ENCODE assay signal across 8 cellular contexts in genomic region chr12:55730447-55730820, GRCh38. TPM values are rescaled to one million over a fixed set of nuclear protein-coding genes. Genes with fewer than 3 reads are reported as not detected.
A peak's percentile ranks its signal among the peaks of the same experiment; 100 is the strongest.
DNase-seq lines count a peak whose midpoint lies in the region; ATAC-seq, FAIRE-seq and TF ChIP-seq lines count a peak whose summit lies in the region.

No MANE protein-coding gene starts in this region.

- WGBS in A549 (ENCODE audit: missing lambda C conversion rate): 80% methylated on average over 3 of the region's 3 CpGs

- peak overlapping the region; percentile 97; a peak in 5 of 6 replicates for H3K27ac ChIP-seq in A549
- H3K27ac ChIP-seq in HUES48 (ENCODE audit: low read depth, low read length): peak overlapping the region; percentile 97
- peak overlapping the region; percentile 96 to 98 for H3K27ac ChIP-seq in breast epithelium

- POLR2A ChIA-PET in A549 (lab: Yijun Ruan, JAX): interaction anchor here (1.1 to 2.4 kb wide), 4 partner anchors 8 to 197 kb away, joined by 3 to 18 read pairs (median 9); partner anchors contain the start of genes ORMDL2, PYM1, RDH5 and SARNP

- no peak overlapping the region; the same call in 1 of the 2 replicates for H3K9ac ChIP-seq in HUES48 (ENCODE audit: low read depth, low read length)
- H3K9ac ChIP-seq in mucosa of stomach (ENCODE audit: low read length): peak overlapping the region; percentile 97

- H3K4me1 ChIP-seq in A549 (peaks cover 23% of the 10 kb centered on the region), HUES48 (ENCODE audit: control insufficient read depth, insufficient read depth, low read length) (peaks cover 19% of the 10 kb centered on the region), breast epithelium (peaks cover 9 to 13% of the 10 kb centered on the region in 2 donors), mucosa of stomach (ENCODE audit: control insufficient read depth, insufficient read depth, low read length) (peaks cover 42% of the 10 kb centered on the region)

- no peak for FAIRE-seq in A549 (lab: Jason Lieb, UNC)

- no peak for DNase-seq in A549 (ENCODE audit: low read depth in 1 of 2, low spot score in 1 of 2)
- no peak for DNase-seq in breast epithelium (ENCODE audit: low spot score in 2 of 2)
- DNase-seq in T1000 (lab: John Stamatoyannopoulos, UW): no peak
- DNase-seq in GM13977 (ENCODE audit: low spot score): no peak

- TF ChIP-seq CTCF in A549 (IDR thresholded peaks at IDR 0.05) (no peak), breast epithelium (IDR thresholded peaks at IDR 0.05) (no peak), GM13977 (IDR thresholded peaks at IDR 0.05; ENCODE audit: extremely low read depth, insufficient read depth, missing control alignments) (no peak)

- H3K27me3 ChIP-seq in HUES48 (ENCODE audit: control insufficient read depth, insufficient read depth, low read length) (no peaks in the 10 kb centered on the region), breast epithelium (no peaks in the 10 kb centered on the region), mucosa of stomach (ENCODE audit: control insufficient read depth, insufficient read depth, low read length) (no peaks in the 10 kb centered on the region)

- no peak for TF ChIP-seq RAD21 in A549 (conservative IDR thresholded peaks at IDR 0.05 in 1 of 2, IDR thresholded peaks at IDR 0.05 in 1 of 2)

- ATAC-seq in A549: no peak
- ATAC-seq in GM21576 (IDR thresholded peaks at IDR 0.05; ENCODE audit: unreplicated experiment): no peak
- ATAC-seq in GM18517 (IDR thresholded peaks at IDR 0.05; ENCODE audit: unreplicated experiment): no peak

- H3K36me3 ChIP-seq in HUES48 (ENCODE audit: control insufficient read depth, insufficient read depth, low read length): peaks cover 17% of the 10 kb centered on the region
- no peaks in the 10 kb centered on the region for H3K36me3 ChIP-seq in breast epithelium
- H3K36me3 ChIP-seq in mucosa of stomach (ENCODE audit: control insufficient read depth, insufficient read depth, low read length): peaks cover 16% of the 10 kb centered on the region

- H3K4me3 ChIP-seq in A549 (peak overlapping the region; percentile 76), HUES48 (ENCODE audit: low read depth, low read length) (peak overlapping the region; percentile 94), breast epithelium (peak overlapping the region; percentile 75 to 89 (median 87)), mucosa of stomach (ENCODE audit: low read length) (peak overlapping the region; percentile 99)

- intact Hi-C loops in breast epithelium (cut with DNase I; ENCODE audit: low total_unique reads): no loop called here

- peak overlapping the region; percentile 98 for H3K4me2 ChIP-seq in A549

- CTCF ChIA-PET in A549 (lab: Yijun Ruan, JAX): interaction anchor here (1.1 to 3.9 kb wide), 5 partner anchors 8 to 46 kb away, joined by 3 to 58 read pairs (median 6); partner anchors contain the start of genes GDF11 and RDH5

- TF ChIP-seq EP300 in A549 (IDR thresholded peaks at IDR 0.05): no peak

- TF ChIP-seq POLR2A in A549 (IDR thresholded peaks at IDR 0.05; ENCODE audit: low read length) (no peak), breast epithelium (IDR thresholded peaks at IDR 0.05) (no peak)

- in situ Hi-C loops in GM13977 (cut with MboI; ENCODE audit: low pct_unique_long_range_greater_than_20kb, low sequenced_read_pairs, unreplicated experiment): loop anchor here (25.0 kb wide), 1 partner anchor 307 kb away; the partner anchor contains the start of gene RPS26

- H3K9me3 ChIP-seq in A549 (no peaks in the 10 kb centered on the region), HUES48 (ENCODE audit: control insufficient read depth, insufficient read depth, low read length) (no peaks in the 10 kb centered on the region), breast epithelium (no peaks in the 10 kb centered on the region), mucosa of stomach (ENCODE audit: control insufficient read depth, low read length) (no peaks in the 10 kb centered on the region)

TF ChIP-seq in A549, 52 proteins besides CTCF, POLR2A, EP300 and RAD21:
- no peak for TF ChIP-seq USF2 (IDR thresholded peaks at IDR 0.05)

RNA-seq across cellular contexts. Expression of gene CD63, which starts 1.6 kb away (rescaled TPM):
- polyA plus RNA-seq in A549 (2011; rRNA removed) (512 and 724 TPM in 2 replicates), A549 (2017; fragmentation: RNase III; extraction: RNeasy Plus Mini Kit Qiagen cat#74134 plus additional on column Dnase treatment) (493 to 547 TPM (median 530 TPM) in 3 replicates)
- 639 and 645 TPM in 2 replicates for polyA plus RNA-seq in A549 (2012; cell fraction: cytosol; rRNA removed)
- 264 and 317 TPM in 2 replicates for polyA plus RNA-seq in A549 (2012; cell fraction: nucleus; rRNA removed)
- 238 and 252 TPM in 2 replicates for polyA minus RNA-seq in A549 (2011; rRNA and poly(A)+ RNA removed)
- total RNA-seq in breast epithelium: 100 to 1,000 TPM; 540 to 910 (median 777) TPM

RNA-seq across cellular contexts. Expression of gene RDH5, which starts 10.2 kb away (rescaled TPM):
- polyA plus RNA-seq in A549 (2011; rRNA removed) (8.1 and 9.1 TPM in 2 replicates), A549 (2017; fragmentation: RNase III; extraction: RNeasy Plus Mini Kit Qiagen cat#74134 plus additional on column Dnase treatment) (3.4 to 5.4 TPM (median 4.1 TPM) in 3 replicates)
- polyA plus RNA-seq in A549 (2012; cell fraction: cytosol; rRNA removed): 7.8 and 8.3 TPM in 2 replicates
- polyA plus RNA-seq in A549 (2012; cell fraction: nucleus; rRNA removed): 28.7 and 33.2 TPM in 2 replicates
- polyA minus RNA-seq in A549 (2011; rRNA and poly(A)+ RNA removed): 7.1 and 7.8 TPM in 2 replicates
- 10 to 100 TPM; 18.9 to 90.9 (median 21.6) TPM for total RNA-seq in breast epithelium

RNA-seq across cellular contexts. Expression of gene GDF11, which starts 12.5 kb away (rescaled TPM):
- polyA plus RNA-seq in A549 (2011; rRNA removed): 1.2 and 1.4 TPM in 2 replicates
- polyA plus RNA-seq in A549 (2012; cell fraction: cytosol; rRNA removed): 4.5 and 5.5 TPM in 2 replicates
- 3.1 and 4.5 TPM in 2 replicates for polyA plus RNA-seq in A549 (2012; cell fraction: nucleus; rRNA removed)
- 2.8 to 3.6 TPM (median 3.1 TPM) in 3 replicates for polyA plus RNA-seq in A549 (2017; fragmentation: RNase III; extraction: RNeasy Plus Mini Kit Qiagen cat#74134 plus additional on column Dnase treatment)
- polyA minus RNA-seq in A549 (2011; rRNA and poly(A)+ RNA removed): 3.1 and 3.3 TPM in 2 replicates
- 1 to 10 TPM in 1 of 3 donors, under 1 TPM in 2; 0.64 to 1.6 (median 0.88) TPM for total RNA-seq in breast epithelium

RNA-seq across cellular contexts. Expression of gene BLOC1S1, which starts 14.6 kb away (rescaled TPM):
- polyA plus RNA-seq in A549 (2011; rRNA removed): 112 and 115 TPM in 2 replicates
- 261 and 312 TPM in 2 replicates for polyA plus RNA-seq in A549 (2012; cell fraction: cytosol; rRNA removed)
- polyA plus RNA-seq in A549 (2012; cell fraction: nucleus; rRNA removed): 103 and 115 TPM in 2 replicates
- polyA plus RNA-seq in A549 (2017; fragmentation: RNase III; extraction: RNeasy Plus Mini Kit Qiagen cat#74134 plus additional on column Dnase treatment): 129 to 138 TPM (median 134 TPM) in 3 replicates
- 45.1 and 64.8 TPM in 2 replicates for polyA minus RNA-seq in A549 (2011; rRNA and poly(A)+ RNA removed)
- total RNA-seq in breast epithelium: 100 to 1,000 TPM; 141 to 238 (median 162) TPM

RNA-seq across cellular contexts. Expression of gene ITGA7, which starts 22.7 kb away (rescaled TPM):
- polyA plus RNA-seq in A549 (2011; rRNA removed) (1.1 and 1.4 TPM in 2 replicates), A549 (2017; fragmentation: RNase III; extraction: RNeasy Plus Mini Kit Qiagen cat#74134 plus additional on column Dnase treatment) (1.7 to 2.0 TPM (median 1.9 TPM) in 3 replicates)
- 0.66 and 1.2 TPM in 2 replicates for polyA plus RNA-seq in A549 (2012; cell fraction: cytosol; rRNA removed)
- polyA plus RNA-seq in A549 (2012; cell fraction: nucleus; rRNA removed): 7.3 and 8.5 TPM in 2 replicates
- 1.5 and 2.8 TPM in 2 replicates for polyA minus RNA-seq in A549 (2011; rRNA and poly(A)+ RNA removed)
- total RNA-seq in breast epithelium: 100 to 1,000 TPM in 1 of 3 donors, 10 to 100 TPM in 2; 20.5 to 190 (median 33.1) TPM
